Comparison of ENCODE assay signal across 2 cellular contexts in the genomic region with DNA sequence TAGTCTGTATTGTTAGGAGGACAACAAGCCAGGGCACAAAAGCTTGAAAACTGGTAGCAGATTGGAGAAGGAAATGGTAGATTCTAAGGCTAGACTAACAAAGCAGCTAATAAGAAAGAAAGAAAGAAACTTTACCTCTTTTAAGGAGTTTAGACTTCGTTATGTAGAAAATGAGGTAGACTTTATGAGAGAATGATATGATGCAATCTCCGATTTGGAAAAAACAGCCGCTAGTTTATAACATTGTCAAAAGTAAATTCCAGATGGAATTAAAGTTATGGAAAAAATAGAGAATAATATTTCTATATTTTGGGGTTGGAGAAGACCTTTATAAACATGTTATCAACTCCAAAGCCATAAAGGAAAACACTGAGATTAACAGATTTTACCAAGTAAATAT.
A peak's percentile ranks its signal among the peaks of the same experiment; 100 is the strongest.
TF ChIP-seq lines count a peak whose summit lies in the region.

No MANE protein-coding gene starts in this region.

TF ChIP-seq in IMR-90, 13 proteins besides CTCF, POLR2A, EP300 and RAD21:
- TF ChIP-seq ELK1 (IDR thresholded peaks at IDR 0.05; ENCODE audit: borderline replicate concordance, low read depth, low read length) (no peak), SMC3 (IDR thresholded peaks at IDR 0.05; ENCODE audit: low read depth, low read length) (no peak), CEBPB (IDR thresholded peaks at IDR 0.05; ENCODE audit: low read depth, low read length) (peak; percentile 73)

TF ChIP-seq in WTC11, 78 proteins besides CTCF, POLR2A, EP300 and RAD21:
- TF ChIP-seq, protein P1, sequence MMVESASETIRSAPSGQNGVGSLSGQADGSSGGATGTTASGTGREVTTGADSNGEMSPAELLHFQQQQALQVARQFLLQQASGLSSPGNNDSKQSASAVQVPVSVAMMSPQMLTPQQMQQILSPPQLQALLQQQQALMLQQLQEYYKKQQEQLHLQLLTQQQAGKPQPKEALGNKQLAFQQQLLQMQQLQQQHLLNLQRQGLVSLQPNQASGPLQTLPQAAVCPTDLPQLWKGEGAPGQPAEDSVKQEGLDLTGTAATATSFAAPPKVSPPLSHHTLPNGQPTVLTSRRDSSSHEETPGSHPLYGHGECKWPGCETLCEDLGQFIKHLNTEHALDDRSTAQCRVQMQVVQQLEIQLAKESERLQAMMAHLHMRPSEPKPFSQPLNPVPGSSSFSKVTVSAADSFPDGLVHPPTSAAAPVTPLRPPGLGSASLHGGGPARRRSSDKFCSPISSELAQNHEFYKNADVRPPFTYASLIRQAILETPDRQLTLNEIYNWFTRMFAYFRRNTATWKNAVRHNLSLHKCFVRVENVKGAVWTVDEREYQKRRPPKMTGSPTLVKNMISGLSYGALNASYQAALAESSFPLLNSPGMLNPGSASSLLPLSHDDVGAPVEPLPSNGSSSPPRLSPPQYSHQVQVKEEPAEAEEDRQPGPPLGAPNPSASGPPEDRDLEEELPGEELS (CRISPR knock-in tag; IDR thresholded peaks at IDR 0.05): no peak
- TF ChIP-seq STAT6 (CRISPR knock-in tag; conservative IDR thresholded peaks at IDR 0.05; ENCODE audit: low read depth) (no peak), ZNF317 (CRISPR knock-in tag; IDR thresholded peaks at IDR 0.05; ENCODE audit: borderline replicate concordance, low read depth) (no peak), MAX (CRISPR knock-in tag; IDR thresholded peaks at IDR 0.05) (no peak), USF1 (CRISPR knock-in tag; IDR thresholded peaks at IDR 0.05) (no peak), EMX1 (CRISPR knock-in tag; IDR thresholded peaks at IDR 0.05) (no peak), SP1 (CRISPR knock-in tag; conservative IDR thresholded peaks at IDR 0.05) (no peak), ZNF121 (CRISPR knock-in tag; IDR thresholded peaks at IDR 0.05) (no peak), ESRRA (CRISPR knock-in tag; IDR thresholded peaks at IDR 0.05; ENCODE audit: borderline replicate concordance) (no peak), RELA (CRISPR knock-in tag; IDR thresholded peaks at IDR 0.05; ENCODE audit: borderline replicate concordance) (no peak), TP53 (CRISPR knock-in tag; IDR thresholded peaks at IDR 0.05) (no peak), ZNF416 (CRISPR knock-in tag; IDR thresholded peaks at IDR 0.05) (no peak), GRHL2 (CRISPR knock-in tag; IDR thresholded peaks at IDR 0.05; ENCODE audit: insufficient replicate concordance, severe bottlenecking) (no peak), PRRX2 (CRISPR knock-in tag; IDR thresholded peaks at IDR 0.05) (no peak), ATF3 (CRISPR knock-in tag; conservative IDR thresholded peaks at IDR 0.05) (no peak), E2F5 (CRISPR knock-in tag; IDR thresholded peaks at IDR 0.05) (no peak), AFF4 (CRISPR knock-in tag; IDR thresholded peaks at IDR 0.05; ENCODE audit: borderline replicate concordance) (no peak)
- TF ChIP-seq, protein P2, sequence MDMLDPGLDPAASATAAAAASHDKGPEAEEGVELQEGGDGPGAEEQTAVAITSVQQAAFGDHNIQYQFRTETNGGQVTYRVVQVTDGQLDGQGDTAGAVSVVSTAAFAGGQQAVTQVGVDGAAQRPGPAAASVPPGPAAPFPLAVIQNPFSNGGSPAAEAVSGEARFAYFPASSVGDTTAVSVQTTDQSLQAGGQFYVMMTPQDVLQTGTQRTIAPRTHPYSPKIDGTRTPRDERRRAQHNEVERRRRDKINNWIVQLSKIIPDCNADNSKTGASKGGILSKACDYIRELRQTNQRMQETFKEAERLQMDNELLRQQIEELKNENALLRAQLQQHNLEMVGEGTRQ (CRISPR knock-in tag; IDR thresholded peaks at IDR 0.05): no peak
- TF ChIP-seq, protein P3, sequence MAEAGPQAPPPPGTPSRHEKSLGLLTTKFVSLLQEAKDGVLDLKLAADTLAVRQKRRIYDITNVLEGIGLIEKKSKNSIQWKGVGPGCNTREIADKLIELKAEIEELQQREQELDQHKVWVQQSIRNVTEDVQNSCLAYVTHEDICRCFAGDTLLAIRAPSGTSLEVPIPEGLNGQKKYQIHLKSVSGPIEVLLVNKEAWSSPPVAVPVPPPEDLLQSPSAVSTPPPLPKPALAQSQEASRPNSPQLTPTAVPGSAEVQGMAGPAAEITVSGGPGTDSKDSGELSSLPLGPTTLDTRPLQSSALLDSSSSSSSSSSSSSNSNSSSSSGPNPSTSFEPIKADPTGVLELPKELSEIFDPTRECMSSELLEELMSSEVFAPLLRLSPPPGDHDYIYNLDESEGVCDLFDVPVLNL (CRISPR knock-in tag; IDR thresholded peaks at IDR 0.05; ENCODE audit: borderline replicate concordance, low read depth): no peak
- TF ChIP-seq, protein P4, sequence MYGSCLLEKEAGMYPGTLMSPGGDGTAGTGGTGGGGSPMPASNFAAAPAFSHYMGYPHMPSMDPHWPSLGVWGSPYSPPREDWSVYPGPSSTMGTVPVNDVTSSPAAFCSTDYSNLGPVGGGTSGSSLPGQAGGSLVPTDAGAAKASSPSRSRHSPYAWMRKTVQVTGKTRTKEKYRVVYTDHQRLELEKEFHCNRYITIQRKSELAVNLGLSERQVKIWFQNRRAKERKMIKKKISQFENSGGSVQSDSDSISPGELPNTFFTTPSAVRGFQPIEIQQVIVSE (CRISPR knock-in tag; IDR thresholded peaks at IDR 0.05; ENCODE audit: borderline replicate concordance): no peak
